Comparison of ENCODE assay signal across 19 cellular contexts in the genomic region with DNA sequence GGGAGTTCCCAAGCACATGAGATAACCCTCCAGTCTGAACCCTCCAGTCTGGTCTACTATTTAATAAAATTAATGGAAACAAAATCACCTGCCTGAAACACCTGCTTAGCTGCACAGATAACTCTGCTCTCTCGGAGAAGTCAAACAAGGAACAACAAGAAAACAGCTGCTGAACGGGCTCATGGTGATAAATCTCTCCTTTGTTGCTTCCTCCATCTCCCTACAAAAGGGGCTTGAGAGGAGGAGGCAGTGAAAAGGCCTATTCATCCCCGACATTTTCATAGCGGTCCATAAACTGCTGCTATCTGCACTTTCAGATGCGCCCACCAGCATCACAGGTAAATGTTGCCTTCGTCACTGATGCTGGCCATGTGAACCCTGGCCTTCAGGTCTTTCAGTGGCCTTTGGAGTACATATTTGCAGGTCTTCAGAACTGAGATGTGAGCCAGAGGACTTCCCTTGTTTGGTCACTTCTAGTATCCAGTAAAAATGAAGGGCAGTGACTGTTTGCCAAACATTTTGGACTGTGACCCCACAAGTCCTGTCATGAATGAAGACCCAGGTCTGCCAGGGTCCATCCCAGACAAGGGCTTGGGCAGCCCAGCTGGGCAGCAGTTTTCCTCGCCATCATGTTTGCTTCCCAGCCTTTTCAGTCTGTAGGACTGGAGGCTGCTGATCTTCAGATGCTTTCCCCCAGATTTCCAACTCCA. TPM values are rescaled to one million over a fixed set of nuclear protein-coding genes. Genes with fewer than 3 reads are reported as not detected.
DNase-seq lines count a peak whose midpoint lies in the region; ATAC-seq and TF ChIP-seq lines count a peak whose summit lies in the region.
"Had no signal": no experiment of that assay in that cellular context is flagged by ENCODE, and none has a peak within 500 bp of the region (broad histone marks: within the 10 kb centered on the region; RNA-seq: fewer than 3 reads in every experiment).

No MANE protein-coding gene starts in this region.

- WGBS in testis, 2 donors = 87 to 91% methylated on average over 7 of the region's 7 CpGs

- H3K36me3 ChIP-seq in testis (ENCODE audit: low read depth, missing control alignments) = no peaks in the 10 kb centered on the region

- H3K4me3 Mint-ChIP-seq in nephron progenitor cell (no peak overlapping the region), WTC11 (no peak overlapping the region)
- H3K4me3 Mint-ChIP-seq: HFFc6 had no signal

- H3K36me3 Mint-ChIP-seq in nephron progenitor cell (ENCODE audit: low read depth) (no peaks in the 10 kb centered on the region), WTC11 (no peaks in the 10 kb centered on the region)

- ATAC-seq in WTC11 (no peak), HG03460 (IDR thresholded peaks at IDR 0.05; ENCODE audit: unreplicated experiment) (no peak)

- H3K27ac ChIP-seq in testis = no peak overlapping the region
- H3K27ac ChIP-seq: C4-2B had no signal

- CTCF ChIA-PET in WTC11 (lab: Charles Lee) = interaction anchor here (1.0 to 3.0 kb wide), 7 partner anchors 11 to 87 kb away, joined by 4 to 22 read pairs (median 7); no protein-coding TSS in a partner anchor

- no peaks in the 10 kb centered on the region for H3K4me1 ChIP-seq in testis

- peaks cover 42% of the 10 kb centered on the region for H3K4me1 Mint-ChIP-seq in nephron progenitor cell
- peaks cover 40% of the 10 kb centered on the region for H3K4me1 Mint-ChIP-seq in WTC11

- H3K9me3 Mint-ChIP-seq in nephron progenitor cell (peaks cover 3% of the 10 kb centered on the region), WTC11 (no peaks in the 10 kb centered on the region)
- H3K9me3 Mint-ChIP-seq: HFFc6 had no signal

- DNase-seq in NCI-H748 (lab: John Stamatoyannopoulos, UW; ENCODE audit: unreplicated experiment) (peak; percentile 32), NCI-H748 treated with DMSO at 0.1 percent for 48 hours (lab: John Stamatoyannopoulos, UW) (no peak), SK-MEL-5 (ENCODE audit: low read depth, low spot score) (peak; percentile 64), nephron progenitor cell (no peak), superior temporal gyrus (ENCODE audit: extremely low spot score) (peak; percentile 37), WTC11 (ENCODE audit: low spot score) (no peak), testis (no peak)
- DNase-seq: HFFc6, NCI-H1048, NCI-H2029, NCI-H510A, OCI-M1, SIG-M5 had no signal

- no peaks in the 10 kb centered on the region for H3K27me3 ChIP-seq in testis

- intact Hi-C loops in testis (cut with DNase I; ENCODE audit: low total_unique reads) = loop anchor here (5.0 kb wide), 1 partner anchor 108 kb away; no protein-coding TSS in a partner anchor

- no peaks in the 10 kb centered on the region for H3K9me3 ChIP-seq in testis

- TF ChIP-seq CTCF in nephron progenitor cell (IDR thresholded peaks at IDR 0.05) = no peak
- TF ChIP-seq CTCF in WTC11 (IDR thresholded peaks at IDR 0.05) = no peak
- TF ChIP-seq CTCF in testis (IDR thresholded peaks at IDR 0.05) = no peak

- no peak overlapping the region for H3K4me3 ChIP-seq in testis

- in situ Hi-C loops in SK-MEL-5 (cut with HindIII; ENCODE audit: low pct_unique_long_range_greater_than_20kb, low sequenced_read_pairs) = loop anchor here (10.0 kb wide), 1 partner anchor 101 kb away; no protein-coding TSS in a partner anchor

- H3K27ac Mint-ChIP-seq in nephron progenitor cell = peak overlapping the region; percentile 33
- H3K27ac Mint-ChIP-seq in WTC11 = no peak overlapping the region
- H3K27ac Mint-ChIP-seq: HFFc6 had no signal

- H3K27me3 Mint-ChIP-seq in nephron progenitor cell (ENCODE audit: low read depth, poor library complexity) (peaks cover 11% of the 10 kb centered on the region), WTC11 (ENCODE audit: low read depth) (no peaks in the 10 kb centered on the region; the same call in 1 of the 2 replicates)

- TF ChIP-seq POLR2A in testis (IDR thresholded peaks at IDR 0.05) = no peak

- POLR2A ChIA-PET in WTC11 (lab: Charles Lee) = no interaction called here

TF ChIP-seq in WTC11, 78 proteins besides CTCF, POLR2A, EP300 and RAD21:
- no peak for TF ChIP-seq JAZF1 (CRISPR knock-in tag; IDR thresholded peaks at IDR 0.05)
- no peak for TF ChIP-seq ZNF121 (CRISPR knock-in tag; IDR thresholded peaks at IDR 0.05)
- TF ChIP-seq, protein P1, sequence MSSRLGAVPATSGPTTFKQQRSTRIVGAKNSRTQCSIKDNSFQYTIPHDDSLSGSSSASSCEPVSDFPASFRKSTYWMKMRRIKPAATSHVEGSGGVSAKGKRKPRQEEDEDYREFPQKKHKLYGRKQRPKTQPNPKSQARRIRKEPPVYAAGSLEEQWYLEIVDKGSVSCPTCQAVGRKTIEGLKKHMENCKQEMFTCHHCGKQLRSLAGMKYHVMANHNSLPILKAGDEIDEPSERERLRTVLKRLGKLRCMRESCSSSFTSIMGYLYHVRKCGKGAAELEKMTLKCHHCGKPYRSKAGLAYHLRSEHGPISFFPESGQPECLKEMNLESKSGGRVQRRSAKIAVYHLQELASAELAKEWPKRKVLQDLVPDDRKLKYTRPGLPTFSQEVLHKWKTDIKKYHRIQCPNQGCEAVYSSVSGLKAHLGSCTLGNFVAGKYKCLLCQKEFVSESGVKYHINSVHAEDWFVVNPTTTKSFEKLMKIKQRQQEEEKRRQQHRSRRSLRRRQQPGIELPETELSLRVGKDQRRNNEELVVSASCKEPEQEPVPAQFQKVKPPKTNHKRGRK (CRISPR knock-in tag; IDR thresholded peaks at IDR 0.05; ENCODE audit: borderline replicate concordance) = no peak
TF ChIP-seq in WTC11: peak in this region for 0.

RNA-seq across cellular contexts. Expression of a gene that starts 15.9 kb away (rescaled TPM):
- not detected in 2 replicates for total RNA-seq in SK-MEL-5 (2014; rRNA removed; shearing (Covaris generic))
- not detected in 2 replicates for polyA plus RNA-seq in SK-MEL-5 (2015; cell fraction: cytosol; rRNA removed)
- 0.05 and 0.42 TPM in 2 replicates for polyA plus RNA-seq in SK-MEL-5 (2015; cell fraction: nucleus; rRNA removed)
- 0.09 to 0.11 TPM in 2 of 3 replicates, not detected in the other for total RNA-seq in WTC11 (2021)
- total RNA-seq in testis = 10 to 100 TPM; 45.4 to 60.9 TPM
- polyA plus RNA-seq in testis (ENCODE audit: insufficient read depth, low read depth, low replicate concordance) = 148 TPM
- total RNA-seq: A673, H4, HFFc6, MCF 10A, RPMI7951 had no signal

RNA-seq across cellular contexts. Expression of a gene that starts 15.9 kb away (rescaled TPM):
- total RNA-seq in SK-MEL-5 (2014; rRNA removed; shearing (Covaris generic)) = not detected in 2 replicates
- polyA plus RNA-seq in SK-MEL-5 (2015; cell fraction: cytosol; rRNA removed) = 0.05 TPM in 1 of 2 replicates, not detected in the other
- 0.15 TPM in 1 of 2 replicates, not detected in the other for polyA plus RNA-seq in SK-MEL-5 (2015; cell fraction: nucleus; rRNA removed)
- 0.15 to 0.16 TPM in 2 of 3 replicates, not detected in the other for total RNA-seq in WTC11 (2021)
- total RNA-seq in testis = 10 to 100 TPM; 13.5 to 16.3 TPM
- polyA plus RNA-seq in testis (ENCODE audit: insufficient read depth, low read depth, low replicate concordance) = 10.8 TPM
- total RNA-seq: A673, H4, HFFc6, MCF 10A, RPMI7951 had no signal

RNA-seq across cellular contexts. Expression of a gene that starts 35.2 kb away (rescaled TPM):
- 67.4 and 69.0 TPM in 2 replicates for total RNA-seq in SK-MEL-5 (2014; rRNA removed; shearing (Covaris generic))
- polyA plus RNA-seq in SK-MEL-5 (2015; cell fraction: cytosol; rRNA removed) = 96.3 and 114 TPM in 2 replicates
- polyA plus RNA-seq in SK-MEL-5 (2015; cell fraction: nucleus; rRNA removed) = 165 and 219 TPM in 2 replicates
- total RNA-seq in WTC11 (2021) (57.0 to 62.2 TPM (median 62.2 TPM) in 3 replicates), testis (10 to 100 TPM; 44.3 to 53.9 TPM)
- polyA plus RNA-seq in testis (ENCODE audit: insufficient read depth, low read depth, low replicate concordance) = 36.9 TPM

Comparison
In these comparisons a context has a peak if more than half of its experiments do, and no peak if none do; other contexts are left out.
1. DNase-seq: peak in NCI-H748 (single experiment), SK-MEL-5 (single experiment) and superior temporal gyrus (single experiment); none in NCI-H748 treated with DMSO at 0.1 percent for 48 hours (single experiment), nephron progenitor cell (single experiment), WTC11 (single experiment) and testis (single experiment).
2. RNA of a gene that starts 15.9 kb away (total RNA-seq): 45.4 to 60.9 TPM in testis; 0.09 to 0.11 TPM in WTC11 and not detected in SK-MEL-5; every median in the first group is over 10 times any median in the second.
3. RNA of a gene that starts 15.9 kb away (total RNA-seq): 13.5 to 16.3 TPM in testis; 0.15 to 0.16 TPM in WTC11 and not detected in SK-MEL-5; every median in the first group is over 10 times any median in the second.